In the genomic region with DNA sequence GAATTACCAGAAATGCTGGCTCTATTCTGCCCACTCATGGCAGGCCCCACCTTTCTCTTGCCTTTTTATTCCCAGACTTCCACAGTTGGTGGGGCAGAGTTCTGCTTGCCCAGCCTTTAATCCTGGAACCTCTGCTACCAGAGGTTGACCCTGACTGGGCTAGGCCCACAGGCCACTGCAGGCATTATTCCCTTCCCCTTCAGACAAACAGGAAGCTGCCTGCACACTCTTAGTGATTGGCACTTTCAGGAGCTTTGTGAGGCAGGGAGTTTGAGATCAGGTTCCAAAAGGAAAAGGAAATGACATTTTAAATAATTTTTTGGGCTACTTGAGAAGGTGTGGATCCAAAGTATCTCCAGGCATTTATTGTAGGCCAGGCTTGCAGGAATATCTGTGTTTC, we compare ENCODE assay signal across 16 cellular contexts. TPM values are rescaled to one million over a fixed set of nuclear protein-coding genes. Genes with fewer than 3 reads are reported as not detected.
DNase-seq lines count a peak whose midpoint lies in the region; ATAC-seq, FAIRE-seq and TF ChIP-seq lines count a peak whose summit lies in the region.
"Had no signal": no experiment of that assay in that cellular context is flagged by ENCODE, and none has a peak within 500 bp of the region (broad histone marks: within the 10 kb centered on the region; RNA-seq: fewer than 3 reads in every experiment).

No MANE protein-coding gene starts in this region.

- no peak for FAIRE-seq in pancreas (lab: Jason Lieb, UNC)

- no peak overlapping the region for H2BK15ac ChIP-seq in mesendoderm (replicated peaks; ENCODE audit: low read depth)

- TF ChIP-seq CTCF in Loucy (conservative IDR thresholded peaks at IDR 0.05; ENCODE audit: low read length), result no peak
- TF ChIP-seq CTCF in colonic mucosa (IDR thresholded peaks at IDR 0.05), result no peak
- TF ChIP-seq CTCF in pancreas (IDR thresholded peaks at IDR 0.05), result no peak
- no peak for TF ChIP-seq CTCF in PC-9 (conservative IDR thresholded peaks at IDR 0.05)
- no peak for TF ChIP-seq CTCF in GM10266 (IDR thresholded peaks at IDR 0.05; ENCODE audit: control insufficient read depth, insufficient read depth, low read depth, missing control alignments)

- H3K9ac ChIP-seq in Loucy (ENCODE audit: low read depth, low read length, poor library complexity, severe bottlenecking) (no peak overlapping the region), colonic mucosa (ENCODE audit: low read depth in 2 of 2, low read length in 2 of 2) (no peak overlapping the region), mesendoderm (ENCODE audit: low read length) (no peak overlapping the region)

- H3K56ac ChIP-seq in mesendoderm (ENCODE audit: low read length), result no peak overlapping the region

- no peaks in the 10 kb centered on the region for H3K36me3 ChIP-seq in CD8-positive, alpha-beta memory T cell (ENCODE audit: insufficient read depth, low read length)
- H3K36me3 ChIP-seq in Loucy (ENCODE audit: insufficient read depth, low read length), result peaks cover 16% of the 10 kb centered on the region; the same call in 1 of the 2 replicates
- H3K36me3 ChIP-seq in colonic mucosa, result no peaks in the 10 kb centered on the region
- H3K36me3 ChIP-seq in pancreas, result no peaks in the 10 kb centered on the region
- H3K36me3 ChIP-seq in mesendoderm (ENCODE audit: control insufficient read depth, insufficient read depth, low read length), result no peaks in the 10 kb centered on the region
- 0 out of 2 replicates have a peak, but pooled peaks cover 3% of the 10 kb centered on the region for H3K36me3 ChIP-seq in PC-9 (ENCODE audit: low read depth)
- H3K36me3 ChIP-seq: transverse colon had no signal

- H2AFZ ChIP-seq in Loucy (ENCODE audit: low read length), result no peak overlapping the region
- no peak overlapping the region for H2AFZ ChIP-seq in PC-9

- peaks cover 2 to 59% (median 19%) of the 10 kb centered on the region in 3 donors for H3K36me3 Mint-ChIP-seq in CD8-positive, alpha-beta memory T cell

- H3K79me2 ChIP-seq in Loucy (ENCODE audit: insufficient read depth, low read length) (peaks cover 99% of the 10 kb centered on the region), mesendoderm (ENCODE audit: control insufficient read depth, insufficient read depth, low read length) (peaks cover 83% of the 10 kb centered on the region), PC-9 (ENCODE audit: low read depth) (peaks cover 92% of the 10 kb centered on the region)

- H3K27me3 ChIP-seq in CD8-positive, alpha-beta memory T cell (ENCODE audit: insufficient read depth, low read length, poor library complexity, severe bottlenecking), result no peaks in the 10 kb centered on the region
- no peaks in the 10 kb centered on the region for H3K27me3 ChIP-seq in Loucy (ENCODE audit: insufficient read depth, low read length, poor library complexity, severe bottlenecking)
- no peaks in the 10 kb centered on the region for H3K27me3 ChIP-seq in colonic mucosa
- H3K27me3 ChIP-seq in pancreas, result no peaks in the 10 kb centered on the region
- no peaks in the 10 kb centered on the region for H3K27me3 ChIP-seq in mesendoderm (ENCODE audit: insufficient read depth, low read length, poor library complexity)
- H3K27me3 ChIP-seq in PC-9 (ENCODE audit: insufficient read depth, low read depth), result no peaks in the 10 kb centered on the region
- H3K27me3 ChIP-seq: transverse colon had no signal

- peaks cover 0 to 2% of the 10 kb centered on the region in 2 donors for H3K27me3 Mint-ChIP-seq in CD8-positive, alpha-beta memory T cell

- peaks cover 90 to 100% (median 98%) of the 10 kb centered on the region in 3 donors for H3K4me1 Mint-ChIP-seq in CD8-positive, alpha-beta memory T cell

- peak overlapping the region; percentile 40 to 71 (median 70) for H3K4me3 Mint-ChIP-seq in CD8-positive, alpha-beta memory T cell
- H3K4me3 Mint-ChIP-seq: H9 had no signal

- H2AK5ac ChIP-seq in mesendoderm (ENCODE audit: low read length), result no peak overlapping the region

- H3K9me3 ChIP-seq in CD8-positive, alpha-beta memory T cell (ENCODE audit: low read length), result no peaks in the 10 kb centered on the region
- H3K9me3 ChIP-seq in Loucy (ENCODE audit: insufficient read depth, low read depth, low read length) (no peaks in the 10 kb centered on the region), colonic mucosa (no peaks in the 10 kb centered on the region), pancreas (no peaks in the 10 kb centered on the region), PC-9 (ENCODE audit: insufficient read depth, low read depth) (no peaks in the 10 kb centered on the region)
- H3K9me3 ChIP-seq: transverse colon had no signal

- CTCF ChIA-PET in CD8-positive, alpha-beta memory T cell (lab: Charles Lee), result interaction anchor here (2.2 kb wide), 1 partner anchor 11 kb away, joined by 7 read pairs; no protein-coding TSS in a partner anchor
- CTCF ChIA-PET in PC-9 (lab: Charles Lee), result no interaction called here

- POLR2A ChIA-PET in CD8-positive, alpha-beta memory T cell (lab: Charles Lee), result interaction anchor here (0.6 to 1.2 kb wide), 2 partner anchors 9 to 19 kb away, joined by 3 to 4 read pairs; a partner anchor contains a TSS
- POLR2A ChIA-PET in PC-9 (lab: Charles Lee; ENCODE audit: unreplicated experiment), result no interaction called here

- H3K18ac ChIP-seq in mesendoderm (ENCODE audit: low read length), result no peak overlapping the region

- no peak overlapping the region for H3K4ac ChIP-seq in mesendoderm (ENCODE audit: low read depth, low read length)

- H3K4me2 ChIP-seq in Loucy (ENCODE audit: low read depth, low read length, poor library complexity, severe bottlenecking) (peak overlapping the region; percentile 50), mesendoderm (ENCODE audit: low read length) (no peak overlapping the region), PC-9 (no peak overlapping the region; the same call in 1 of the 2 replicates)

- H3K4me3 ChIP-seq in CD8-positive, alpha-beta memory T cell (ENCODE audit: low read length), result peak overlapping the region; percentile 22
- H3K4me3 ChIP-seq in Loucy (ENCODE audit: low read length, poor library complexity, severe bottlenecking), result no peak overlapping the region
- no peak overlapping the region for H3K4me3 ChIP-seq in colonic mucosa
- no peak overlapping the region for H3K4me3 ChIP-seq in pancreas
- H3K4me3 ChIP-seq in mesendoderm (ENCODE audit: low read length), result no peak overlapping the region
- no peak overlapping the region for H3K4me3 ChIP-seq in PC-9
- H3K4me3 ChIP-seq: transverse colon had no signal

- no TSS peak for BruUV-seq in PC-9 (replicated peaks; lab: Mats Ljungman, UMichigan)

- no peak overlapping the region for H3K23ac ChIP-seq in mesendoderm (ENCODE audit: low read length)

- no peak overlapping the region for H2BK5ac ChIP-seq in mesendoderm (ENCODE audit: low read length)

- H3K9me2 ChIP-seq in Loucy (replicated peaks; ENCODE audit: low read depth, low read length) (no peaks in the 10 kb centered on the region), PC-9 (ENCODE audit: insufficient read depth) (no peaks in the 10 kb centered on the region)

- H4K20me1 ChIP-seq in Loucy (ENCODE audit: insufficient read depth, low read length, poor library complexity, severe bottlenecking) (peaks cover 93% of the 10 kb centered on the region), PC-9 (ENCODE audit: insufficient read depth) (no peaks in the 10 kb centered on the region)

- no peaks in the 10 kb centered on the region for H3K79me1 ChIP-seq in mesendoderm (ENCODE audit: low read length)

- peak in 3 of 4 donors; percentile 15 to 44 (median 44) for ATAC-seq in pancreas
- ATAC-seq in GM19035 (IDR thresholded peaks at IDR 0.05; ENCODE audit: unreplicated experiment), result no peak

- peak overlapping the region; percentile 58 to 94 (median 86) for H3K27ac Mint-ChIP-seq in CD8-positive, alpha-beta memory T cell
- H3K27ac Mint-ChIP-seq: H9 had no signal

- H4K5ac ChIP-seq in mesendoderm (ENCODE audit: low read length), result no peak overlapping the region

- no peak overlapping the region for H2BK120ac ChIP-seq in mesendoderm (ENCODE audit: low read depth, low read length)

- H3K9me3 Mint-ChIP-seq in CD8-positive, alpha-beta memory T cell, result no peaks in the 10 kb centered on the region

- H3K4me1 ChIP-seq in CD8-positive, alpha-beta memory T cell (ENCODE audit: insufficient read depth, low read length), result peaks cover 93% of the 10 kb centered on the region
- peaks cover 75% of the 10 kb centered on the region for H3K4me1 ChIP-seq in Loucy (ENCODE audit: insufficient read depth, low read length, poor library complexity, severe bottlenecking)
- no peaks in the 10 kb centered on the region for H3K4me1 ChIP-seq in colonic mucosa
- H3K4me1 ChIP-seq in pancreas, result no peaks in the 10 kb centered on the region
- H3K4me1 ChIP-seq in mesendoderm (ENCODE audit: control insufficient read depth, low read depth, low read length), result no peaks in the 10 kb centered on the region
- peaks cover 17% of the 10 kb centered on the region for H3K4me1 ChIP-seq in PC-9 (replicated peaks; ENCODE audit: insufficient read depth)

- H4K8ac ChIP-seq in mesendoderm (ENCODE audit: low read depth, low read length), result no peak overlapping the region

- intact Hi-C loops in colonic mucosa (cut with DNase I), result no loop called here
- intact Hi-C loops in pancreas (cut with DNase I), result no loop called here
- intact Hi-C loops in PC-9 (cut with micrococcal nuclease; ENCODE audit: unreplicated experiment), result no loop called here

- DNase-seq in CD8-positive, alpha-beta memory T cell, result no peak
- DNase-seq in colonic mucosa (no peak), pancreas (no peak), mesendoderm (no peak), PC-9 (no peak), GM10266 (ENCODE audit: extremely low spot score) (no peak)
- DNase-seq: activated CD4-positive, alpha-beta T cell treated with anti-CD3 and anti-CD28 coated beads for 1 hour; cortex of kidney; DMS 273 treated with DMSO at 0.1 percent for 48 hours; foreskin melanocyte; H9; islet precursor cell; NCI-H187 treated with DMSO at 0.1 percent for 48 hours; transverse colon had no signal

- no peak overlapping the region for H3K27ac ChIP-seq in CD8-positive, alpha-beta memory T cell (ENCODE audit: low read depth, low read length)
- H3K27ac ChIP-seq in colonic mucosa (peak overlapping the region; percentile 35), pancreas (no peak overlapping the region), mesendoderm (ENCODE audit: low read depth, low read length) (no peak overlapping the region), PC-9 (no peak overlapping the region)

- H3F3A ChIP-seq in Loucy (ENCODE audit: low read depth) (no peaks in the 10 kb centered on the region), PC-9 (ENCODE audit: insufficient read depth, low read depth) (no peaks in the 10 kb centered on the region)

RNA-seq across cellular contexts. Expression of a gene that starts 18.8 kb away (rescaled TPM):
- total RNA-seq in CD8-positive, alpha-beta memory T cell, result 100 to 1,000 TPM; 403 to 410 TPM
- polyA plus RNA-seq in CD8-positive, alpha-beta memory T cell, result 760 TPM
- total RNA-seq in colonic mucosa (10 to 100 TPM; 27.5 to 62.7 TPM), pancreas (10 to 100 TPM; 12.4 to 99.1 (median 25.9) TPM), PC-9 (2021) (177 and 235 TPM in 2 replicates)
- 10 to 100 TPM; 18.7 to 22.6 TPM for polyA plus RNA-seq in pancreas
- 135 TPM for polyA plus RNA-seq in mesendoderm (2013, experiment 1 of 2)
- polyA plus RNA-seq in mesendoderm (2013, experiment 2 of 2), result 137 TPM
